20 cellular contexts compared by ENCODE assay signal in genomic region chr3:141337523-141337854, GRCh38. TPM values are rescaled to one million over a fixed set of nuclear protein-coding genes. Genes with fewer than 3 reads are reported as not detected.
DNase-seq lines count a peak whose midpoint lies in the region; ATAC-seq and TF ChIP-seq lines count a peak whose summit lies in the region.
"Had no signal": no experiment of that assay in that cellular context is flagged by ENCODE, and none has a peak within 500 bp of the region (broad histone marks: within the 10 kb centered on the region; RNA-seq: fewer than 3 reads in every experiment).

No MANE protein-coding gene starts in this region.

- H3K27me3 Mint-ChIP-seq in activated B cell treated with CpG ODN at 0.5 μM for 24 hours, result peaks cover 5% of the 10 kb centered on the region

- peaks cover 3% of the 10 kb centered on the region for H3K79me1 ChIP-seq in mesenchymal stem cell (replicated peaks; ENCODE audit: low read length, poor library complexity, severe bottlenecking)

- H2BK12ac ChIP-seq in mesenchymal stem cell (ENCODE audit: low read length in 2 of 2), result no peak overlapping the region

- peak overlapping the region; percentile 73 for H3K27ac Mint-ChIP-seq in activated B cell treated with CpG ODN at 0.5 μM for 24 hours
- H3K27ac Mint-ChIP-seq: nephron; T-helper 1 cell treated with Interleukin-12 subunit alpha and Interleukin-12 subunit beta and Interleukin-4 antibody, amounts not matched to agents 30 μg/mL and 1 μg/mL, for 36 hours; WTC11 had no signal

- WGBS in mesenchymal stem cell, result no CpG with 5 or more reads among the region's 1 CpG

- H3K27ac ChIP-seq in AG04450 (ENCODE audit: low read depth, low read length) (peak overlapping the region; percentile 54), HEK293 (ENCODE audit: extremely low read depth, low read depth, low read length) (no peak overlapping the region), mesenchymal stem cell (ENCODE audit: low read length, poor library complexity, severe bottlenecking) (no peak overlapping the region)
- H3K27ac ChIP-seq: left ventricle myocardium inferior, right atrium auricular region, tibial nerve had no signal

- no peak overlapping the region for H2BK5ac ChIP-seq in mesenchymal stem cell (ENCODE audit: low read depth, low read length, poor library complexity, severe bottlenecking)

- DNase-seq in AG04450 (ENCODE audit: low read depth, low spot score) (no peak), activated B cell treated with CpG ODN at 0.5 μM for 24 hours (no peak), mesenchymal stem cell (no peak), dermis blood vessel endothelial cell (no peak), NCI-H2171 (lab: John Stamatoyannopoulos, UW) (no peak), SK-N-DZ (ENCODE audit: low spot score) (no peak), activated gamma-delta T cell treated with Interleukin-2 at 50 U/mL for 16 hours (no peak)
- DNase-seq: activated naive CD4-positive, alpha-beta T cell; COR-L47; left ventricle myocardium inferior; NCI-H1092; NCI-H510A treated with DMSO at 0.1 percent for 48 hours; RPMI8226; stimulated activated CD8-positive, alpha-beta memory T cell treated with anti-CD3 and anti-CD28 coated beads, Interleukin-4, amount 100 ng/mL, for 48 hours had no signal

- H3K9me3 Mint-ChIP-seq in activated B cell treated with CpG ODN at 0.5 μM for 24 hours, result no peaks in the 10 kb centered on the region
- H3K9me3 Mint-ChIP-seq: T-helper 1 cell treated with Interleukin-12 subunit alpha and Interleukin-12 subunit beta and Interleukin-4 antibody, amounts not matched to agents 30 μg/mL and 1 μg/mL, for 36 hours had no signal

- H3K4ac ChIP-seq in mesenchymal stem cell (ENCODE audit: low read depth in 1 of 2, low read length in 2 of 2), result no peak overlapping the region

- H3K4me3 ChIP-seq in AG04450 (ENCODE audit: low read depth, low read length) (no peak overlapping the region), HEK293 (ENCODE audit: low read depth, low read length) (no peak overlapping the region), mesenchymal stem cell (ENCODE audit: insufficient read depth in 1 of 2, low read depth in 1 of 2, low read length in 2 of 2) (no peak overlapping the region)
- H3K4me3 ChIP-seq: left ventricle myocardium inferior, right atrium auricular region, tibial nerve had no signal

- peak overlapping the region; percentile 83 for H3K9ac ChIP-seq in mesenchymal stem cell (ENCODE audit: low read length)

- no peak overlapping the region for H2BK15ac ChIP-seq in mesenchymal stem cell (ENCODE audit: low read depth, poor library complexity, severe bottlenecking)

- POLR2A ChIA-PET in AG04450 (lab: Yijun Ruan, JAX), result interaction anchor here (0.9 to 1.0 kb wide), 3 partner anchors 9 to 49 kb away, joined by 3 to 6 read pairs (median 3); no protein-coding TSS in a partner anchor
- POLR2A ChIA-PET in HEK293 (lab: Yijun Ruan, JAX), result no interaction called here
- POLR2A ChIA-PET in activated B cell treated with CpG ODN at 0.5 μM for 24 hours (lab: Charles Lee), result interaction anchor here (1.3 to 2.3 kb wide), 2 partner anchors 25 to 65 kb away, joined by 4 to 19 read pairs; no protein-coding TSS in a partner anchor

- H3K27me3 ChIP-seq in AG04450 (ENCODE audit: control insufficient read depth, insufficient read depth, low read length) (no peaks in the 10 kb centered on the region), mesenchymal stem cell (ENCODE audit: control insufficient read depth in 1 of 2, insufficient read depth in 1 of 2, low read length in 2 of 2) (no peaks in the 10 kb centered on the region)
- H3K27me3 ChIP-seq: right atrium auricular region, tibial nerve had no signal

- H3K14ac ChIP-seq in mesenchymal stem cell (ENCODE audit: low read length in 2 of 2), result no peak overlapping the region

- intact Hi-C loops in activated B cell treated with CpG ODN at 0.5 μM for 24 hours (cut with micrococcal nuclease), result loop anchor here (2.0 kb wide), 2 partner anchors 27 to 65 kb away; no protein-coding TSS in a partner anchor

- no peak overlapping the region for H2AFZ ChIP-seq in mesenchymal stem cell (ENCODE audit: low read depth, low read length)

- no peak overlapping the region for H3K4me2 ChIP-seq in mesenchymal stem cell (ENCODE audit: low read length, poor library complexity, severe bottlenecking)

- H3K23ac ChIP-seq in mesenchymal stem cell (ENCODE audit: low read length in 2 of 2), result no peak overlapping the region

- H4K8ac ChIP-seq in mesenchymal stem cell (ENCODE audit: low read length), result peak overlapping the region; percentile 14

- H3K36me3 Mint-ChIP-seq in activated B cell treated with CpG ODN at 0.5 μM for 24 hours (ENCODE audit: low read depth), result no peaks in the 10 kb centered on the region
- H3K36me3 Mint-ChIP-seq: WTC11 had no signal

- H3K4me1 ChIP-seq in HEK293 (ENCODE audit: control insufficient read depth, insufficient read depth, low read length) (no peaks in the 10 kb centered on the region), mesenchymal stem cell (ENCODE audit: control insufficient read depth, insufficient read depth, low read depth, low read length) (peaks cover 13% of the 10 kb centered on the region)

- no peak overlapping the region for H2AK5ac ChIP-seq in mesenchymal stem cell (ENCODE audit: low read length, severe bottlenecking)

- peak overlapping the region; percentile 51 for H3K4me3 Mint-ChIP-seq in activated B cell treated with CpG ODN at 0.5 μM for 24 hours
- H3K4me3 Mint-ChIP-seq: nephron; T-helper 1 cell treated with Interleukin-12 subunit alpha and Interleukin-12 subunit beta and Interleukin-4 antibody, amounts not matched to agents 30 μg/mL and 1 μg/mL, for 36 hours; WTC11 had no signal

- no peak overlapping the region for H2BK120ac ChIP-seq in mesenchymal stem cell (ENCODE audit: low read depth, low read length)

- H3K18ac ChIP-seq in mesenchymal stem cell (ENCODE audit: low read depth in 1 of 2, low read length in 2 of 2), result no peak overlapping the region

- ATAC-seq in activated B cell treated with CpG ODN at 0.5 μM for 24 hours (ENCODE audit: low read depth), result no peak
- ATAC-seq: WTC11 had no signal

- H3K4me1 Mint-ChIP-seq in activated B cell treated with CpG ODN at 0.5 μM for 24 hours, result peaks cover 20% of the 10 kb centered on the region

- CTCF ChIA-PET in AG04450 (lab: Charles Lee) (no interaction called here), HEK293 (lab: Yijun Ruan, JAX) (interaction anchor here (0.8 to 1.8 kb wide), 3 partner anchors 33 to 223 kb away, joined by 3 to 4 read pairs (median 3); no protein-coding TSS in a partner anchor), activated B cell treated with CpG ODN at 0.5 μM for 24 hours (lab: Charles Lee) (interaction anchor here (1.2 to 2.2 kb wide), 2 partner anchors 26 to 115 kb away, joined by 3 to 9 read pairs; no protein-coding TSS in a partner anchor)

- H3K36me3 ChIP-seq in HEK293 (ENCODE audit: control insufficient read depth in 2 of 2, insufficient read depth in 1 of 2, low read length in 2 of 2) (no peaks in the 10 kb centered on the region), mesenchymal stem cell (ENCODE audit: control insufficient read depth in 1 of 2, insufficient read depth in 2 of 2, low read depth in 1 of 2, low read length in 2 of 2) (peaks cover 0 to 3% of the 10 kb centered on the region in 2 experiments)
- H3K36me3 ChIP-seq: left ventricle myocardium inferior, right atrium auricular region, tibial nerve had no signal

- H3K9me3 ChIP-seq in AG04450 (ENCODE audit: control insufficient read depth, insufficient read depth, low read length), result peaks cover 5% of the 10 kb centered on the region
- no peaks in the 10 kb centered on the region for H3K9me3 ChIP-seq in HEK293 (ENCODE audit: control insufficient read depth, insufficient read depth, low read depth, low read length)
- H3K9me3 ChIP-seq in mesenchymal stem cell (ENCODE audit: control insufficient read depth, low read length), result no peaks in the 10 kb centered on the region
- H3K9me3 ChIP-seq: left ventricle myocardium inferior, right atrium auricular region, tibial nerve had no signal

- no peak for TF ChIP-seq CTCF in AG04450 (IDR thresholded peaks at IDR 0.05; ENCODE audit: low read depth, low read length)
- TF ChIP-seq CTCF in HEK293 (tag by site-specific recombination; IDR thresholded peaks at IDR 0.05), result no peak
- TF ChIP-seq CTCF in activated B cell treated with CpG ODN at 0.5 μM for 24 hours (IDR thresholded peaks at IDR 0.05), result no peak

- H4K91ac ChIP-seq in mesenchymal stem cell (ENCODE audit: low read length), result no peak overlapping the region

TF ChIP-seq in HEK293, 187 proteins besides CTCF, POLR2A, EP300 and RAD21:
- no peak for TF ChIP-seq ZBTB1 (tag by site-specific recombination; IDR thresholded peaks at IDR 0.05)
- peak; percentile 91 for TF ChIP-seq SP7 (tag by site-specific recombination; IDR thresholded peaks at IDR 0.05)
- no peak for TF ChIP-seq ZNF677 (tag by site-specific recombination; IDR thresholded peaks at IDR 0.05)
- peak; percentile 45; the same call in 1 of the 2 replicates for TF ChIP-seq ZNF664 (tag by site-specific recombination; IDR thresholded peaks at IDR 0.05)
- TF ChIP-seq SETDB1 (IDR thresholded peaks at IDR 0.05; ENCODE audit: insufficient read length, low read length), result peak; percentile 21
- no peak for TF ChIP-seq GFI1B (tag by site-specific recombination; IDR thresholded peaks at IDR 0.05)

RNA-seq across cellular contexts. Expression of gene ZBTB38, which starts 30.8 kb away (rescaled TPM):
- polyA plus RNA-seq in AG04450 (2011; rRNA removed), result 85.1 and 97.1 TPM in 2 replicates
- polyA minus RNA-seq in AG04450 (2011; rRNA and poly(A)+ RNA removed), result 176 and 193 TPM in 2 replicates
- total RNA-seq in activated B cell treated with CpG ODN at 0.5 μM for 24 hours (39.5 and 45.2 TPM in 2 replicates), dermis blood vessel endothelial cell (92.4 and 113 TPM in 2 replicates)
- polyA plus RNA-seq in mesenchymal stem cell (2013, experiment 1 of 2), result 42.0 TPM
- 39.5 TPM for polyA plus RNA-seq in mesenchymal stem cell (2013, experiment 2 of 2)
- 4.7 and 8.1 TPM in 2 replicates for polyA plus RNA-seq in SK-N-DZ (2014; cell fraction: cytosol; rRNA removed)
- 4.0 and 4.3 TPM in 2 replicates for polyA plus RNA-seq in SK-N-DZ (2014; cell fraction: nucleus; rRNA removed)
